ENCODE assay signal across 1 cellular context in genomic region chr5:160199410-160199911, GRCh38.
A peak's percentile ranks its signal among the peaks of the same experiment; 100 is the strongest.
TF ChIP-seq lines count a peak whose summit lies in the region.

No MANE protein-coding gene starts in this region.

TF ChIP-seq in HEK293, 187 proteins besides CTCF, POLR2A, EP300 and RAD21 (continued from another document and continues in another):
- TF ChIP-seq TSHZ1 (tag by site-specific recombination; IDR thresholded peaks at IDR 0.05; ENCODE audit: borderline replicate concordance) (no peak), ZFP37 (tag by site-specific recombination; IDR thresholded peaks at IDR 0.05) (no peak), ZNF174 (tag by site-specific recombination; IDR thresholded peaks at IDR 0.05) (no peak), ZNF560 (tag by site-specific recombination; IDR thresholded peaks at IDR 0.05; ENCODE audit: borderline replicate concordance) (no peak), ZNF639 (tag by site-specific recombination; IDR thresholded peaks at IDR 0.05) (no peak), ZNF280C (tag by site-specific recombination; IDR thresholded peaks at IDR 0.05) (no peak), ZBTB11 (tag by site-specific recombination; conservative IDR thresholded peaks at IDR 0.05; ENCODE audit: low read depth) (no peak), ZNF202 (tag by site-specific recombination; IDR thresholded peaks at IDR 0.05; ENCODE audit: borderline replicate concordance) (no peak), GLI2 (tag by site-specific recombination; IDR thresholded peaks at IDR 0.05; ENCODE audit: borderline replicate concordance, low read depth) (no peak), ZNF433 (tag by site-specific recombination; IDR thresholded peaks at IDR 0.05; ENCODE audit: low read depth) (no peak), AEBP2 (tag by site-specific recombination; IDR thresholded peaks at IDR 0.05; ENCODE audit: borderline replicate concordance) (no peak), TRIM28 (IDR thresholded peaks at IDR 0.05; ENCODE audit: borderline replicate concordance, low read length) (no peak), ZNF274 (IDR thresholded peaks at IDR 0.05; ENCODE audit: low read length) (no peak), ZNF274 (tag by site-specific recombination; IDR thresholded peaks at IDR 0.05; ENCODE audit: borderline replicate concordance) (no peak), ZSCAN30 (tag by site-specific recombination; IDR thresholded peaks at IDR 0.05) (peak; percentile 67; the same call in 1 of the 2 replicates), ZNF221 (tag by site-specific recombination; IDR thresholded peaks at IDR 0.05; ENCODE audit: borderline replicate concordance) (no peak), REST (tag by site-specific recombination; IDR thresholded peaks at IDR 0.05) (no peak), ZNF350 (tag by site-specific recombination; IDR thresholded peaks at IDR 0.05) (no peak), ZNF629 (tag by site-specific recombination; IDR thresholded peaks at IDR 0.05) (no peak), ZNF837 (tag by site-specific recombination; IDR thresholded peaks at IDR 0.05) (no peak), ZNF549 (tag by site-specific recombination; IDR thresholded peaks at IDR 0.05) (no peak), ZNF398 (tag by site-specific recombination; IDR thresholded peaks at IDR 0.05) (no peak), ZNF138 (tag by site-specific recombination; IDR thresholded peaks at IDR 0.05; ENCODE audit: borderline replicate concordance) (no peak), ZNF16 (tag by site-specific recombination; IDR thresholded peaks at IDR 0.05; ENCODE audit: low read depth) (no peak), YY1 (tag by site-specific recombination; IDR thresholded peaks at IDR 0.05) (peak; percentile 42; the same call in 1 of the 2 replicates), INSM2 (tag by site-specific recombination; IDR thresholded peaks at IDR 0.05) (no peak), ZFP69B (tag by site-specific recombination; IDR thresholded peaks at IDR 0.05) (no peak), ZNF391 (tag by site-specific recombination; IDR thresholded peaks at IDR 0.05; ENCODE audit: borderline replicate concordance, low read depth) (no peak), GFI1B (tag by site-specific recombination; IDR thresholded peaks at IDR 0.05) (no peak), PATZ1 (tag by site-specific recombination; IDR thresholded peaks at IDR 0.05) (peak; percentile 78), KLF8 (tag by site-specific recombination; IDR thresholded peaks at IDR 0.05) (no peak), ZBTB1 (tag by site-specific recombination; IDR thresholded peaks at IDR 0.05) (no peak), WT1 (tag by site-specific recombination; IDR thresholded peaks at IDR 0.05) (no peak)
